22 cellular contexts compared by ENCODE assay signal in genomic region chr11:79456501-79456900, GRCh38. TPM values are rescaled to one million over a fixed set of nuclear protein-coding genes. Genes with fewer than 3 reads are reported as not detected.
DNase-seq lines count a peak whose midpoint lies in the region; ATAC-seq, FAIRE-seq and TF ChIP-seq lines count a peak whose summit lies in the region.
"Had no signal": no experiment of that assay in that cellular context is flagged by ENCODE, and none has a peak within 500 bp of the region (broad histone marks: within the 10 kb centered on the region; RNA-seq: fewer than 3 reads in every experiment).

No MANE protein-coding gene starts in this region.

- no peak overlapping the region for H3K18ac ChIP-seq in H1 (ENCODE audit: extremely low read depth, low read length)

- H3K4me3 Mint-ChIP-seq in GM23338 = no peak overlapping the region
- H3K4me3 Mint-ChIP-seq in neural crest cell = no peak overlapping the region
- H3K4me3 Mint-ChIP-seq: CD14-positive monocyte; CD8-positive, alpha-beta T cell; HFFc6 had no signal

- no peak overlapping the region for H3K23ac ChIP-seq in H1 (ENCODE audit: insufficient read length)

- H3K9me3 Mint-ChIP-seq in GM23338 (no peaks in the 10 kb centered on the region), neural crest cell (no peaks in the 10 kb centered on the region)
- H3K9me3 Mint-ChIP-seq: CD8-positive, alpha-beta T cell; HFFc6 had no signal

- no peaks in the 10 kb centered on the region for H3K36me3 ChIP-seq in GM23338 (ENCODE audit: insufficient read depth)
- H3K36me3 ChIP-seq in H1 (ENCODE audit: control insufficient read depth in 2 of 4, insufficient read depth in 4 of 4, low read length in 3 of 4) = no peaks in the 10 kb centered on the region
- H3K36me3 ChIP-seq in lower lobe of right lung = no peaks in the 10 kb centered on the region

- no peak for TF ChIP-seq RAD21 in H1 (IDR thresholded peaks at IDR 0.05 in 1 of 2, conservative IDR thresholded peaks at IDR 0.05 in 1 of 2; ENCODE audit: low read depth in 2 of 2, low read length in 2 of 2)

- H3K27ac ChIP-seq in GM23338 (ENCODE audit: low read depth) (no peak overlapping the region), H1 (ENCODE audit: low read depth, low read length) (no peak overlapping the region), lower lobe of right lung (no peak overlapping the region)
- H3K27ac ChIP-seq: 22Rv1 had no signal

- TF ChIP-seq EP300 in H1 (IDR thresholded peaks at IDR 0.05; ENCODE audit: borderline replicate concordance in 1 of 2, low read depth in 2 of 2, low read length in 2 of 2) = no peak

- H3K27me3 Mint-ChIP-seq in GM23338 (ENCODE audit: insufficient read depth, low read depth, poor library complexity) = no peaks in the 10 kb centered on the region
- peaks cover 4% of the 10 kb centered on the region for H3K27me3 Mint-ChIP-seq in neural crest cell (ENCODE audit: low read depth)

- no peak for DNase-seq in GM23338 (ENCODE audit: low spot score)
- no peak for DNase-seq in H1 (ENCODE audit: low read depth in 1 of 2, low spot score in 2 of 2)
- peak; percentile 46 for DNase-seq in left kidney (ENCODE audit: low read depth, low spot score)
- no peak for DNase-seq in neural crest cell (ENCODE audit: low read depth, low spot score)
- DNase-seq in NCI-H1694 (lab: John Stamatoyannopoulos, UW) = no peak
- DNase-seq in lower lobe of right lung = no peak
- no peak for DNase-seq in amygdala (lab: John Stamatoyannopoulos, UW)
- DNase-seq: CD8-positive, alpha-beta T cell; COR-L47; DMS153; DMS79 treated with DMSO at 0.1 percent for 48 hours; EL; GOT3; HCEC 1CT; HFFc6 had no signal

- CTCF ChIA-PET in H1 (lab: Charles Lee; ENCODE audit: partially characterized antibody) = interaction anchor here (1.1 to 11.2 kb wide), 4 partner anchors 11 to 55 kb away, joined by 5 to 136 read pairs (median 16); no protein-coding TSS in a partner anchor

- FAIRE-seq in H1 (lab: Jason Lieb, UNC) = no peak
- FAIRE-seq: D721Med, G401.6, GM12891 had no signal

- no peak for TF ChIP-seq CTCF in GM23338 (conservative IDR thresholded peaks at IDR 0.05; ENCODE audit: low read depth in 2 of 2)
- TF ChIP-seq CTCF in H1 (IDR thresholded peaks at IDR 0.05; ENCODE audit: control extremely low read depth in 1 of 3, insufficient read depth in 1 of 3, low read depth in 1 of 3, low read length in 3 of 3) = no peak
- TF ChIP-seq CTCF in neural crest cell (conservative IDR thresholded peaks at IDR 0.05) = no peak
- TF ChIP-seq CTCF in lower lobe of right lung (IDR thresholded peaks at IDR 0.05) = no peak

- H4K8ac ChIP-seq in H1 (ENCODE audit: extremely low read depth, insufficient read depth, low read length) = no peak overlapping the region

- H3K9me3 ChIP-seq in H1 (ENCODE audit: insufficient read depth in 2 of 2, low read depth in 1 of 2, low read length in 1 of 2) (no peaks in the 10 kb centered on the region), lower lobe of right lung (no peaks in the 10 kb centered on the region)

- H3K56ac ChIP-seq in H1 (replicated peaks; ENCODE audit: insufficient read length, low read depth, low read length) = no peak overlapping the region

- no peaks in the 10 kb centered on the region for H3K79me1 ChIP-seq in H1 (ENCODE audit: low read depth, low read length)

- no peak overlapping the region for H3K9ac ChIP-seq in H1 (replicated peaks in 1 of 4; ENCODE audit: extremely low read depth in 1 of 4, low read depth in 3 of 4, low read length in 3 of 4)

- no peaks in the 10 kb centered on the region for H3K27me3 ChIP-seq in GM23338 (ENCODE audit: insufficient read depth)
- H3K27me3 ChIP-seq in H1 (replicated peaks in 1 of 4; ENCODE audit: control insufficient read depth in 3 of 4, extremely low read depth in 1 of 4, insufficient read depth in 3 of 4, low read length in 3 of 4) = no peaks in the 10 kb centered on the region
- no peaks in the 10 kb centered on the region for H3K27me3 ChIP-seq in lower lobe of right lung (ENCODE audit: low read depth)

- no peak overlapping the region for H4K91ac ChIP-seq in H1 (replicated peaks; ENCODE audit: insufficient read length, low read length)

- ATAC-seq in GM23338 = peak; percentile 60
- ATAC-seq in HG03520 (IDR thresholded peaks at IDR 0.05; ENCODE audit: unreplicated experiment) = no peak
- no peak for ATAC-seq in lower lobe of right lung
- ATAC-seq: CD8-positive, alpha-beta T cell had no signal

- no peak overlapping the region for H2BK15ac ChIP-seq in H1 (ENCODE audit: low read length)

- intact Hi-C loops in lower lobe of right lung (cut with DNase I) = no loop called here

- POLR2A ChIA-PET in H1 (lab: Charles Lee; ENCODE audit: partially characterized antibody) = interaction anchor here (1.5 kb wide), 1 partner anchor 17 kb away, joined by 4 read pairs; no protein-coding TSS in a partner anchor

- no peak for TF ChIP-seq POLR2A in H1 (IDR thresholded peaks at IDR 0.05; ENCODE audit: control extremely low read depth in 1 of 2, low read depth in 2 of 2, low read length in 2 of 2)

- H3K79me2 ChIP-seq in GM23338 (replicated peaks; ENCODE audit: insufficient read depth) (no peaks in the 10 kb centered on the region), H1 (ENCODE audit: control insufficient read depth in 1 of 2, insufficient read depth in 2 of 2, low read length in 2 of 2) (no peaks in the 10 kb centered on the region)

- H2BK120ac ChIP-seq in H1 (replicated peaks; ENCODE audit: low read depth, low read length) = no peak overlapping the region

- no peaks in the 10 kb centered on the region for H3K4me1 ChIP-seq in GM23338 (ENCODE audit: insufficient read depth)
- no peaks in the 10 kb centered on the region; a peak in 1 of 7 replicates for H3K4me1 ChIP-seq in H1 (replicated peaks in 1 of 4; ENCODE audit: control insufficient read depth in 3 of 4, insufficient read depth in 4 of 4, low read length in 3 of 4)
- no peaks in the 10 kb centered on the region for H3K4me1 ChIP-seq in lower lobe of right lung

- no peak overlapping the region for H2BK20ac ChIP-seq in H1 (ENCODE audit: low read length)

- no peak overlapping the region for H3K14ac ChIP-seq in H1 (ENCODE audit: insufficient read length)

- H2AK5ac ChIP-seq in H1 (ENCODE audit: low read depth, low read length) = no peak overlapping the region

- H2BK5ac ChIP-seq in H1 (ENCODE audit: low read depth, low read length) = no peak overlapping the region

- H3K4me1 Mint-ChIP-seq in GM23338 (peaks cover 18% of the 10 kb centered on the region), neural crest cell (peaks cover 33% of the 10 kb centered on the region)

- H3K23me2 ChIP-seq in H1 (ENCODE audit: low read depth, low read length) = no peaks in the 10 kb centered on the region

- WGBS in H1 (ENCODE audit: extremely low coverage in 1 of 2, insufficient coverage in 1 of 2, insufficient read length in 1 of 2, insufficient replicate concordance in 2 of 2, low coverage in 1 of 2, low lambda C conversion rate in 2 of 2, missing lambda C conversion rate in 1 of 2), 2 experiments = 79% methylated on average over 4 of the region's 4 CpGs; no CpG with 5 or more reads in 1 of the 2 experiments

- H3K36me3 Mint-ChIP-seq in GM23338 (ENCODE audit: low read depth) (no peaks in the 10 kb centered on the region), neural crest cell (ENCODE audit: low read depth) (no peaks in the 10 kb centered on the region)
- H3K36me3 Mint-ChIP-seq: CD14-positive monocyte; CD8-positive, alpha-beta T cell had no signal

- H2BK12ac ChIP-seq in H1 (ENCODE audit: low read depth, low read length) = 0 out of 2 replicates have a peak overlapping the region, but pooled peaks have one; percentile 6

- no peak overlapping the region for H3K4me2 ChIP-seq in GM23338
- no peak overlapping the region for H3K4me2 ChIP-seq in H1 (ENCODE audit: insufficient read depth in 1 of 2, low read depth in 2 of 2, low read length in 2 of 2)

- no peaks in the 10 kb centered on the region for H3K9me2 ChIP-seq in GM23338 (ENCODE audit: insufficient read depth)

- H2AFZ ChIP-seq in GM23338 (peak overlapping the region; percentile 82; the same call in 1 of the 2 replicates), H1 (ENCODE audit: low read length) (peak overlapping the region; percentile 31; the same call in 1 of the 2 replicates)

- H4K5ac ChIP-seq in H1 (ENCODE audit: insufficient read length, low read depth, low read length) = no peak overlapping the region

- no peak overlapping the region for H3K27ac Mint-ChIP-seq in GM23338
- peak overlapping the region; percentile 40 for H3K27ac Mint-ChIP-seq in neural crest cell (ENCODE audit: unreplicated experiment)
- H3K27ac Mint-ChIP-seq: CD14-positive monocyte; CD8-positive, alpha-beta T cell; HFFc6 had no signal

- H4K20me1 ChIP-seq in GM23338 (replicated peaks; ENCODE audit: insufficient read depth) (no peaks in the 10 kb centered on the region), H1 (replicated peaks in 1 of 2; ENCODE audit: control insufficient read depth in 1 of 2, insufficient read depth in 2 of 2, low read length in 2 of 2) (no peaks in the 10 kb centered on the region)

- no peaks in the 10 kb centered on the region for H3F3A ChIP-seq in GM23338 (replicated peaks; ENCODE audit: low read depth)

- H3K4ac ChIP-seq in H1 (replicated peaks; ENCODE audit: insufficient read length, low read depth, low read length) = no peak overlapping the region

- H3K4me3 ChIP-seq in GM23338 (no peak overlapping the region), H1 (ENCODE audit: extremely low read depth in 1 of 4, insufficient read depth in 2 of 4, low read depth in 3 of 4, low read length in 4 of 4) (no peak overlapping the region), lower lobe of right lung (no peak overlapping the region)

TF ChIP-seq in H1, 55 proteins besides CTCF, POLR2A, EP300 and RAD21 (continues in another document):
- no peak for TF ChIP-seq TAF7 (optimal IDR thresholded peaks at IDR 0.05; ENCODE audit: borderline replicate concordance, low read depth, low read length)
- TF ChIP-seq RXRA (IDR thresholded peaks at IDR 0.05; ENCODE audit: insufficient read depth, low read depth, low read length) = no peak
- no peak for TF ChIP-seq HDAC6 (IDR thresholded peaks at IDR 0.05; ENCODE audit: low read depth, low read length)
- no peak for TF ChIP-seq CBX8 (IDR thresholded peaks at IDR 0.05; ENCODE audit: borderline replicate concordance, low read depth, low read length)
- TF ChIP-seq PHF8 (conservative IDR thresholded peaks at IDR 0.05; ENCODE audit: low read depth, low read length) = no peak

RNA-seq across cellular contexts. Expression of gene TENM4, which starts 15.7 kb away (rescaled TPM):
- total RNA-seq in GM23338 (2014; rRNA removed; shearing (Covaris generic)) = 2.5 and 7.3 TPM in 2 replicates
- polyA plus RNA-seq in GM23338 (2016; fragmentation: Nextera tagmentation; extraction: Ambion mirVana) (5.0 and 7.3 TPM in 2 replicates), H1 (2011; rRNA removed) (3.5 and 5.8 TPM in 2 replicates)
- total RNA-seq in H1 (2021; fragmentation: NEBNext Ultra II Directional; extraction: Animal tissue kit (Norgen Biotek cat#: 25700)) = 7.2 and 8.8 TPM in 2 replicates
- polyA plus RNA-seq in H1 (2011; cell fraction: cytosol; rRNA removed) = 2.5 TPM
- 9.5 TPM for polyA plus RNA-seq in H1 (2011; cell fraction: nucleus; rRNA removed)
- polyA plus RNA-seq in H1 (2012, experiment 1 of 2) = 1.8 to 3.9 TPM (median 2.8 TPM) in 4 replicates
- 0.24 TPM for polyA plus RNA-seq in H1 (2012, experiment 2 of 2)
- 2.4 TPM for polyA plus RNA-seq in H1 (2013, experiment 1 of 2)
- polyA plus RNA-seq in H1 (2013, experiment 2 of 2) = 1.9 TPM
- 6.4 and 11.1 TPM in 2 replicates for polyA minus RNA-seq in H1 (2011; rRNA and poly(A)+ RNA removed)
- 7.5 TPM for polyA minus RNA-seq in H1 (2011; cell fraction: cytosol; rRNA and poly(A)+ RNA removed)
- 37.7 TPM for polyA minus RNA-seq in H1 (2011; cell fraction: nucleus; rRNA and poly(A)+ RNA removed)
- total RNA-seq in neural crest cell (38.1 and 43.2 TPM in 2 replicates), lower lobe of right lung (1.1 TPM)
- total RNA-seq: CD8-positive, alpha-beta T cell; HT-29 had no signal
